ENCODE assay signal across 11 cellular contexts in genomic region chr10:30645340-30645827, GRCh38. TPM values are rescaled to one million over a fixed set of nuclear protein-coding genes. Genes with fewer than 3 reads are reported as not detected.
DNase-seq lines count a peak whose midpoint lies in the region; ATAC-seq lines count a peak whose summit lies in the region.
"Had no signal": no experiment of that assay in that cellular context is flagged by ENCODE, and none has a peak within 500 bp of the region (broad histone marks: within the 10 kb centered on the region; RNA-seq: fewer than 3 reads in every experiment).

No MANE protein-coding gene starts in this region.

- no peaks in the 10 kb centered on the region for H3K9me3 Mint-ChIP-seq in activated CD4-positive, alpha-beta T cell treated with anti-CD3 and anti-CD28 coated beads for 36 hours (ENCODE audit: low read depth)
- H3K9me3 Mint-ChIP-seq: activated CD4-positive, alpha-beta T cell treated with anti-CD3 and anti-CD28 coated beads, Interleukin-2, amount 10 ng/mL, durations not matched to agents 7 days and 5 days had no signal

- H3K27ac Mint-ChIP-seq in activated CD4-positive, alpha-beta T cell treated with anti-CD3 and anti-CD28 coated beads for 36 hours: no peak overlapping the region
- H3K27ac Mint-ChIP-seq: activated CD4-positive, alpha-beta T cell treated with anti-CD3 and anti-CD28 coated beads, Interleukin-2, amount 10 ng/mL, durations not matched to agents 7 days and 5 days; CD4-positive, CD25-positive, alpha-beta regulatory T cell had no signal

- no peak overlapping the region for H3K4me3 ChIP-seq in skeletal muscle cell (ENCODE audit: low read depth, low read length)

- peaks cover 18% of the 10 kb centered on the region for H3K4me1 Mint-ChIP-seq in activated CD4-positive, alpha-beta T cell treated with anti-CD3 and anti-CD28 coated beads for 36 hours
- H3K4me1 Mint-ChIP-seq: CD4-positive, CD25-positive, alpha-beta regulatory T cell had no signal

- peak; percentile 60 for ATAC-seq in activated CD4-positive, alpha-beta T cell treated with anti-CD3 and anti-CD28 coated beads for 36 hours
- ATAC-seq in Right ventricle myocardium superior (ENCODE audit: poor library complexity) (peak; percentile 41), GM18519 (IDR thresholded peaks at IDR 0.05; ENCODE audit: low FRiP score, unreplicated experiment) (no peak)

- DNase-seq in activated CD4-positive, alpha-beta T cell treated with anti-CD3 and anti-CD28 coated beads for 36 hours: peak; percentile 47
- DNase-seq in activated CD4-positive, alpha-beta T cell treated with anti-CD3 and anti-CD28 coated beads, Interleukin-2, amount 50 U/mL, for 48 hours: no peak
- DNase-seq in SW480 (ENCODE audit: low spot score) (peak; percentile 4), Right ventricle myocardium superior (peak; percentile 41), skeletal muscle cell (ENCODE audit: low read depth) (peak; percentile 23), G401 (ENCODE audit: low spot score) (no peak), DMS153 (lab: John Stamatoyannopoulos, UW) (no peak)
- DNase-seq: activated CD4-positive, alpha-beta T cell treated with anti-CD3 and anti-CD28 coated beads, Interleukin-2, amount 10 ng/mL, durations not matched to agents 7 days and 5 days; MV-4-11 had no signal

- no peak overlapping the region for H3K4me3 Mint-ChIP-seq in activated CD4-positive, alpha-beta T cell treated with anti-CD3 and anti-CD28 coated beads for 36 hours
- H3K4me3 Mint-ChIP-seq: activated CD4-positive, alpha-beta T cell treated with anti-CD3 and anti-CD28 coated beads, Interleukin-2, amount 10 ng/mL, durations not matched to agents 7 days and 5 days; CD4-positive, CD25-positive, alpha-beta regulatory T cell had no signal

- POLR2A ChIA-PET in activated CD4-positive, alpha-beta T cell treated with anti-CD3 and anti-CD28 coated beads for 36 hours (lab: Charles Lee): no interaction called here

- intact Hi-C loops in activated CD4-positive, alpha-beta T cell treated with anti-CD3 and anti-CD28 coated beads for 36 hours (cut with DNase I, micrococcal nuclease): no loop called here
- intact Hi-C loops in Right ventricle myocardium superior (cut with DNase I): no loop called here

- in situ Hi-C loops in G401 (cut with HindIII; ENCODE audit: low sequenced_read_pairs): no loop called here

- H3K36me3 Mint-ChIP-seq in activated CD4-positive, alpha-beta T cell treated with anti-CD3 and anti-CD28 coated beads for 36 hours (ENCODE audit: low read depth): no peaks in the 10 kb centered on the region
- H3K36me3 Mint-ChIP-seq: CD4-positive, CD25-positive, alpha-beta regulatory T cell had no signal

- CTCF ChIA-PET in activated CD4-positive, alpha-beta T cell treated with anti-CD3 and anti-CD28 coated beads for 36 hours (lab: Charles Lee): interaction anchor here (0.6 to 1.1 kb wide), 5 partner anchors 24 to 1557 kb away, joined by 3 to 5 read pairs (median 3); no protein-coding TSS in a partner anchor

- H3K27me3 Mint-ChIP-seq in activated CD4-positive, alpha-beta T cell treated with anti-CD3 and anti-CD28 coated beads for 36 hours: peaks cover 45% of the 10 kb centered on the region

RNA-seq across cellular contexts. Expression of gene LYZL2, which starts 15.8 kb away (rescaled TPM):
- not detected for total RNA-seq in activated CD4-positive, alpha-beta T cell treated with anti-CD3 and anti-CD28 coated beads for 36 hours
- not detected for total RNA-seq in Right ventricle myocardium superior
- not detected in 2 replicates for total RNA-seq in G401 (2014; rRNA removed; shearing (Covaris generic))
- total RNA-seq: activated CD4-positive, alpha-beta T cell treated with anti-CD3 and anti-CD28 coated beads, Interleukin-2, amount 10 ng/mL, durations not matched to agents 7 days and 5 days; CD4-positive, CD25-positive, alpha-beta regulatory T cell had no signal

Comparison
In these comparisons a context has a peak if more than half of its experiments do, and no peak if none do; other contexts are left out.
1. DNase-seq: peak in activated CD4-positive, alpha-beta T cell treated with anti-CD3 and anti-CD28 coated beads for 36 hours (single experiment), SW480 (single experiment), Right ventricle myocardium superior (single experiment) and skeletal muscle cell (single experiment); none in activated CD4-positive, alpha-beta T cell treated with anti-CD3 and anti-CD28 coated beads, Interleukin-2, amount 50 U/mL, for 48 hours (0 of 2), G401 (single experiment) and DMS153 (single experiment).